In the genomic region with DNA sequence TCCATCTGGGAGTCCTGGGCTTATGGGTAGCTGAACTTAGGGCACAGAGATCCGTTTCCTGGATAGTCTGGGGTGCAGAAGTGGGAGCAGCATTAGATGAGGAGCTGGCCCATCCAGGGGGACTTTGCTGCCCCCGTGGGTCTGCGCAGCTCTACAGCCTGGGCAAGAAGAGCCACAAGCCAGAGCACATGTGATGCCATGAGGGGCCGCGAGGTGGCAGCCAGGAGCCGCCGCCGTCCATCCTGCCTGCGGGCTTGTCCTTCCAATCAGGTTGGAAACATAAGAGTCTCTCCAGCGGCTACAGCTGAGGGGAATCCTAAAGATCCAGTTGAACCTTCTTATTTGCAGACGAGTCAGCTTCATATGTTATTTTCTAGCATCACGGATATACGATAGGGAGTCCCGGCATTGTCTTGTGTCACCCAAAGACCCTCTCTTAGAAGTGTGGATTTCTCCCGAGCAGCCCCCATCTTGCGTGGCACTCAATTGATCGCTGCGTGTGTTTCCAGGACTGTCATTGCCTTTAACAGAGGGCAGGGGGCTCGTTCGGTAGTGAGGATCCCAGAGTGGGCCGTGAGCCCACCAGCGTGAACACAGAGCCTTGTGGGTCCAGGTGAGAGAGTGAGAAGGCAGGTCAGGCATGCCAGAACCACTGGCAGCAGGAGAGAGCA, we compare ENCODE assay signal across 8 cellular contexts. TPM values are rescaled to one million over a fixed set of nuclear protein-coding genes. Genes with fewer than 3 reads are reported as not detected.
DNase-seq lines count a peak whose midpoint lies in the region; ATAC-seq and TF ChIP-seq lines count a peak whose summit lies in the region.

No MANE protein-coding gene starts in this region.

- no peak overlapping the region for H3K4me3 Mint-ChIP-seq in endodermal cell

- H3K4me1 ChIP-seq in BE2C (peaks cover 5% of the 10 kb centered on the region), endodermal cell (ENCODE audit: control insufficient read depth, insufficient read depth, low read length) (no peaks in the 10 kb centered on the region)

- peaks cover 20% of the 10 kb centered on the region for H3K27me3 Mint-ChIP-seq in endodermal cell (ENCODE audit: insufficient read depth)

- no peak overlapping the region for H3K27ac Mint-ChIP-seq in endodermal cell

- H3K27ac ChIP-seq in endodermal cell (ENCODE audit: low read depth, low read length): no peak overlapping the region

- peak; percentile 82 for DNase-seq in BE2C
- DNase-seq in HCEC 1CT: peak; percentile 51
- DNase-seq in NCI-H82 treated with DMSO at 0.1 percent for 48 hours (lab: John Stamatoyannopoulos, UW; ENCODE audit: unreplicated experiment): peak; percentile 40
- DNase-seq in activated CD8-positive, alpha-beta memory T cell treated with anti-CD3 and anti-CD28 coated beads for 24 hours: peak; percentile 86
- peak; percentile 97 for DNase-seq in endodermal cell
- peak; percentile 52 for DNase-seq in middle frontal gyrus (ENCODE audit: extremely low spot score, low spot score)
- DNase-seq in stimulated activated CD8-positive, alpha-beta memory T cell treated with anti-CD3 and anti-CD28 coated beads, Interleukin-7, amount 100 ng/mL, for 24 hours (ENCODE audit: low read depth): peak; percentile 34

- H3K9me3 Mint-ChIP-seq in endodermal cell: peaks cover under 1% of the 10 kb centered on the region

- H3K4me1 Mint-ChIP-seq in endodermal cell: no peaks in the 10 kb centered on the region

- TF ChIP-seq CTCF in BE2C (IDR thresholded peaks at IDR 0.05; ENCODE audit: low read depth, low read length) (peak; percentile 96), endodermal cell (conservative IDR thresholded peaks at IDR 0.05) (peak; percentile 94)

- H3K9me3 ChIP-seq in BE2C (no peaks in the 10 kb centered on the region), endodermal cell (ENCODE audit: control insufficient read depth, low read length) (no peaks in the 10 kb centered on the region)

- no peaks in the 10 kb centered on the region for H3K27me3 ChIP-seq in BE2C
- peaks cover 4% of the 10 kb centered on the region for H3K27me3 ChIP-seq in endodermal cell (ENCODE audit: control insufficient read depth, insufficient read depth, low read length, poor library complexity, severe bottlenecking)

- H3K4me3 ChIP-seq in BE2C (ENCODE audit: low read depth, low read length): peak overlapping the region; percentile 44
- H3K4me3 ChIP-seq in endodermal cell (ENCODE audit: low read length): no peak overlapping the region

- H3K36me3 ChIP-seq in BE2C (no peaks in the 10 kb centered on the region), endodermal cell (ENCODE audit: control insufficient read depth, insufficient read depth, low read length) (no peaks in the 10 kb centered on the region)

- no peak for ATAC-seq in HG02938 (IDR thresholded peaks at IDR 0.05; ENCODE audit: unreplicated experiment)

- H3K36me3 Mint-ChIP-seq in endodermal cell (ENCODE audit: low read depth): peaks cover under 1% of the 10 kb centered on the region

- WGBS in endodermal cell (ENCODE audit: insufficient coverage in 1 of 2, insufficient read length in 1 of 2), 2 experiments: 41 to 45% methylated on average over 20 to 22 of the region's 22 CpGs

- no peak overlapping the region for H3K9ac ChIP-seq in endodermal cell (ENCODE audit: extremely low read depth, low read length, poor library complexity, severe bottlenecking)

RNA-seq across cellular contexts. Expression of a gene that starts 22.0 kb away (rescaled TPM):
- 11.1 TPM for polyA plus RNA-seq in BE2C (2012; ENCODE audit: insufficient read depth, insufficient read length, low read depth)
- total RNA-seq in endodermal cell: 10 to 100 TPM; 16.0 to 16.5 TPM
- 1.5 TPM for polyA plus RNA-seq in endodermal cell (2013, experiment 1 of 2)
- polyA plus RNA-seq in endodermal cell (2013, experiment 2 of 2): 1.7 TPM

RNA-seq across cellular contexts. Expression of a gene that starts 28.7 kb away (rescaled TPM):
- 68.4 TPM for polyA plus RNA-seq in BE2C (2012; ENCODE audit: insufficient read depth, insufficient read length, low read depth)
- 10 to 100 TPM; 40.8 to 42.0 TPM for total RNA-seq in endodermal cell
- 33.7 TPM for polyA plus RNA-seq in endodermal cell (2013, experiment 1 of 2)
- polyA plus RNA-seq in endodermal cell (2013, experiment 2 of 2): 27.0 TPM

RNA-seq across cellular contexts. Expression of a gene that starts 36.4 kb away (rescaled TPM):
- 99.6 TPM for polyA plus RNA-seq in BE2C (2012; ENCODE audit: insufficient read depth, insufficient read length, low read depth)
- 10 to 100 TPM; 57.5 to 61.8 TPM for total RNA-seq in endodermal cell
- polyA plus RNA-seq in endodermal cell (2013, experiment 1 of 2): 50.7 TPM
- polyA plus RNA-seq in endodermal cell (2013, experiment 2 of 2): 48.7 TPM

Comparison
In these comparisons a context has a peak if more than half of its experiments do, and no peak if none do; other contexts are left out.
1. DNase-seq: peak in every context shown above with its lines; median percentile 97 in endodermal cell; 86 in activated CD8-positive, alpha-beta memory T cell treated with anti-CD3 and anti-CD28 coated beads for 24 hours; 82 in BE2C; 52 in middle frontal gyrus; 51 in HCEC 1CT; 40 in NCI-H82 treated with DMSO at 0.1 percent for 48 hours; 34 in stimulated activated CD8-positive, alpha-beta memory T cell treated with anti-CD3 and anti-CD28 coated beads, Interleukin-7, amount 100 ng/mL, for 24 hours.